Comparison of ENCODE assay signal across 22 cellular contexts in genomic region chr3:8868996-8869395, GRCh38.
DNase-seq lines count a peak whose midpoint lies in the region; ATAC-seq and TF ChIP-seq lines count a peak whose summit lies in the region.
"Had no signal": no experiment of that assay in that cellular context is flagged by ENCODE, and none has a peak within 500 bp of the region (broad histone marks: within the 10 kb centered on the region; RNA-seq: fewer than 3 reads in every experiment).

No MANE protein-coding gene starts in this region.

- ATAC-seq in HCT116: no peak
- peak; percentile 0 for ATAC-seq in foreskin keratinocyte
- ATAC-seq in GM21526 (IDR thresholded peaks at IDR 0.05; ENCODE audit: low FRiP score, unreplicated experiment): no peak
- ATAC-seq: activated CD4-positive, CD25-positive, alpha-beta regulatory T cell treated with anti-CD3 and anti-CD28 coated beads, Interleukin-2, amount 50 U/mL, for 24 hours; natural killer cell; pancreas; Right ventricle myocardium inferior had no signal

- no peaks in the 10 kb centered on the region for H3K9me2 ChIP-seq in HCT116 (ENCODE audit: insufficient read depth)

- no peak overlapping the region for H2AFZ ChIP-seq in HCT116 (ENCODE audit: low read depth, low read length, poor library complexity, severe bottlenecking)

- H3K4me3 ChIP-seq in HCT116 (replicated peaks in 1 of 2; ENCODE audit: low read depth in 1 of 2, low read length in 2 of 2): no peak overlapping the region
- no peak overlapping the region for H3K4me3 ChIP-seq in SJCRH30
- peak overlapping the region; percentile 11 for H3K4me3 ChIP-seq in skeletal muscle satellite cell (ENCODE audit: low read length)
- H3K4me3 ChIP-seq: left lung, pancreas, right atrium auricular region had no signal

- H3K4me1 ChIP-seq in HCT116 (ENCODE audit: control insufficient read depth in 1 of 2, insufficient read depth in 2 of 2, low read length in 2 of 2) (peaks cover 14 to 27% of the 10 kb centered on the region in 2 experiments), SJCRH30 (peaks cover 18% of the 10 kb centered on the region), foreskin keratinocyte (peaks cover 18% of the 10 kb centered on the region), skeletal muscle satellite cell (ENCODE audit: control insufficient read depth, insufficient read depth, low read length) (peaks cover 47% of the 10 kb centered on the region)
- H3K4me1 ChIP-seq: left lung, pancreas, right atrium auricular region had no signal

- TF ChIP-seq POLR2A in HCT116 (IDR thresholded peaks at IDR 0.05; ENCODE audit: borderline replicate concordance, extremely low read depth, insufficient read depth, insufficient read length): no peak

- intact Hi-C loops in HCT116 (cut with micrococcal nuclease): no loop called here

- no peaks in the 10 kb centered on the region for H3K36me3 ChIP-seq in HCT116 (ENCODE audit: control insufficient read depth in 1 of 2, insufficient read depth in 2 of 2, low read length in 2 of 2)
- H3K36me3 ChIP-seq in SJCRH30: no peaks in the 10 kb centered on the region; the same call in 1 of the 2 replicates
- no peaks in the 10 kb centered on the region for H3K36me3 ChIP-seq in skeletal muscle satellite cell (ENCODE audit: insufficient read depth, low read length)
- H3K36me3 ChIP-seq: left lung, pancreas, right atrium auricular region had no signal

- no peak for TF ChIP-seq CTCF in HCT116 (IDR thresholded peaks at IDR 0.05 in 2 of 3, conservative IDR thresholded peaks at IDR 0.05 in 1 of 3; ENCODE audit: borderline replicate concordance in 1 of 3, insufficient read depth in 1 of 3, low read depth in 2 of 3, low read length in 2 of 3)
- no peak for TF ChIP-seq CTCF in foreskin keratinocyte (conservative IDR thresholded peaks at IDR 0.05)

- RAD21 ChIA-PET in HCT116 (lab: Charles Lee; ENCODE audit: low non-redundant PET in 1 of 2, low total read pairs in 2 of 2, uncharacterized antibody in 2 of 2, unreplicated experiment in 2 of 2): no interaction called here

- H3K27me3 ChIP-seq in HCT116 (ENCODE audit: insufficient read depth, low read length) (no peaks in the 10 kb centered on the region), SJCRH30 (no peaks in the 10 kb centered on the region), foreskin keratinocyte (no peaks in the 10 kb centered on the region), skeletal muscle satellite cell (ENCODE audit: control insufficient read depth, insufficient read depth, low read length) (no peaks in the 10 kb centered on the region)
- H3K27me3 ChIP-seq: left lung, pancreas, right atrium auricular region had no signal

- BruUV-seq in HCT116 (replicated peaks; lab: Mats Ljungman, UMichigan): no TSS peak

- H4K20me1 ChIP-seq in HCT116 (ENCODE audit: insufficient read depth): no peaks in the 10 kb centered on the region

- POLR2A ChIA-PET in HCT116 (lab: Charles Lee): no interaction called here

- no peaks in the 10 kb centered on the region for H3K9me3 ChIP-seq in HCT116 (ENCODE audit: control insufficient read depth in 1 of 2, insufficient read depth in 1 of 2, low read depth in 1 of 2, low read length in 2 of 2)
- H3K9me3 ChIP-seq in SJCRH30 (replicated peaks): no peaks in the 10 kb centered on the region
- no peaks in the 10 kb centered on the region for H3K9me3 ChIP-seq in skeletal muscle satellite cell (replicated peaks; ENCODE audit: low read length)
- H3K9me3 ChIP-seq: left lung, pancreas, right atrium auricular region had no signal

- CTCF ChIA-PET in HCT116 (lab: Charles Lee): no interaction called here

- TF ChIP-seq RAD21 in HCT116 (IDR thresholded peaks at IDR 0.05; ENCODE audit: low read depth): no peak

- DNase-seq in HCT116 (ENCODE audit: low read depth, low spot score) (no peak), SJCRH30 (no peak), foreskin keratinocyte (no peak), inferior parietal cortex (ENCODE audit: extremely low spot score) (no peak), GM03348 (ENCODE audit: low spot score) (no peak)
- DNase-seq in stimulated activated CD4-positive, alpha-beta T cell treated with anti-CD3 and anti-CD28 coated beads, Interleukin-15, amount 100 ng/mL, for 24 hours: no peak
- DNase-seq: activated CD4-positive, alpha-beta memory T cell treated with anti-CD3 and anti-CD28 coated beads for 36 hours; activated CD8-positive, alpha-beta memory T cell treated with anti-CD3 and anti-CD28 coated beads, Interleukin-2, amount 50 U/mL, for 48 hours; anterior cingulate cortex; caudate nucleus; left lung; midbrain; natural killer cell; NCI-H1092 treated with DMSO at 0.1 percent for 48 hours; NCI-H1930; NCI-H526 treated with DMSO at 0.1 percent for 48 hours; pancreas had no signal

- no peaks in the 10 kb centered on the region for H3K79me2 ChIP-seq in HCT116 (ENCODE audit: insufficient read depth, low read length)

- peak overlapping the region; percentile 70 for H3K4me2 ChIP-seq in HCT116 (ENCODE audit: low read length)
- H3K4me2 ChIP-seq in skeletal muscle satellite cell (ENCODE audit: low read length): peak overlapping the region; percentile 18

- H3K27ac ChIP-seq in HCT116 (ENCODE audit: low read depth, low read length): peak overlapping the region; percentile 63; the same call in 1 of the 2 replicates
- H3K27ac ChIP-seq in SJCRH30: peak overlapping the region; percentile 54
- H3K27ac ChIP-seq in foreskin keratinocyte: peak overlapping the region; percentile 89
- H3K27ac ChIP-seq: left lung, pancreas, right atrium auricular region had no signal

- H3K9ac ChIP-seq in HCT116 (ENCODE audit: low read length) (peak overlapping the region; percentile 47), skeletal muscle satellite cell (ENCODE audit: low read depth, low read length) (peak overlapping the region; percentile 73)

TF ChIP-seq in HCT116, 20 proteins besides CTCF, POLR2A, EP300 and RAD21:
- no peak for TF ChIP-seq ZBTB33 (IDR thresholded peaks at IDR 0.05; ENCODE audit: extremely low read depth, insufficient replicate concordance, low read length)
- TF ChIP-seq CEBPB (IDR thresholded peaks at IDR 0.05; ENCODE audit: low read depth): no peak
